In the genomic region with DNA sequence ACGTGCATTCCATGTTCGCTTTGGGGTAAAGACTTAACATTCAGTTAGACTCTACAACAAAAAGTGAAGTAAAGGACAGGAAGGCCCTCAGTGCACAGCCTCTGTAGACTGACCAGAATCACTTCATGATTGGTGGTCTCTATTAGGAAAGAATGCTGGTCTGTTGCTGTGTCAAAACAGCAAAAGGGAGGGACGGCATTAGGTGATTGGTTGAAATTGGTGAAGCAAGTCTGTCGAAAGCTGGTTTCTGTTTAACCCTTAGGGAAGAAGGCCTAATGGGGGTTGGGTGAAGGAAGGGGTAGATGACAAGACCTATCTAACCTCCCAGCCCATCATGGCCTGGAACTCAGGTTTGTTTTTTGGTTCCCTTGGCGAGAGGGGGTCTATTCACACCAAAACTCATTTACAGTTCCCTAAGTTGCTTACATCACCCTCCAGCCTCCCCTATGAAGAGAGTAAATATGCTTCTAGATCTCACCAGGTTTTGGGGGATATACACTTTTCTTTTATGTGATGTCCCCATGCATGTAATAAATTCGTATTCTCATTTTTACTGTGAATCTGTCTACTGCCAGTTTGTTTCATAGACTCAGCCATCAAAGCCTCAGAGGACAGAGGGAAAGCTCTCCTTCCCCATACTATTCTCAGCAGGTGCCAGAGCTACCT, we compare ENCODE assay signal across 26 cellular contexts.
"Had no signal": no experiment of that assay in that cellular context is flagged by ENCODE, and none has a peak within 500 bp of the region (broad histone marks: within the 10 kb centered on the region; RNA-seq: fewer than 3 reads in every experiment).

No MANE protein-coding gene starts in this region.

- H3K27ac ChIP-seq: KMS-11, VCaP had no signal

- ATAC-seq: activated naive CD8-positive, alpha-beta T cell treated with anti-CD3 and anti-CD28 coated beads, Interleukin-2, amount 50 U/mL, for 24 hours; activated T-cell treated with anti-CD3 and anti-CD28 coated beads, Interleukin-2, amount 50 U/mL, for 4 hours had no signal

- DNase-seq: activated B cell treated with CpG ODN at 0.5 μM for 24 hours; activated CD4-positive, alpha-beta memory T cell treated with anti-CD3 and anti-CD28 coated beads for 36 hours; activated CD4-positive, alpha-beta T cell treated with anti-CD3 and anti-CD28 coated beads for 4 hours; activated CD4-positive, alpha-beta T cell treated with anti-CD3 and anti-CD28 coated beads, Interleukin-2, amount 50 U/mL, for 1 hour; activated CD4-positive, CD25-positive, alpha-beta regulatory T cell treated with anti-CD3 and anti-CD28 coated beads, Interleukin-2, amount 50 U/mL, for 72 hours; activated CD8-positive, alpha-beta memory T cell treated with anti-CD3 and anti-CD28 coated beads, Interleukin-2, amount 50 U/mL, for 4 hours; activated naive CD4-positive, alpha-beta T cell treated with anti-CD3 and anti-CD28 coated beads, Interleukin-2, amount 10 ng/mL, durations not matched to agents 7 days and 5 days; activated naive CD8-positive, alpha-beta T cell treated with anti-CD3 and anti-CD28 coated beads, Interleukin-2, amount 50 U/mL, for 24 hours; activated T-cell treated with anti-CD3 and anti-CD28 coated beads for 4 hours; activated T-cell treated with anti-CD3 and anti-CD28 coated beads, Interleukin-2, amount 50 U/mL, for 4 hours; anterior cingulate cortex; caudate nucleus; cerebellar nuclear complex; NCI-H1105; NCI-H1417 treated with DMSO at 0.1 percent for 48 hours; NCI-H187 treated with DMSO at 0.1 percent for 48 hours; NCI-H2081; NCI-H345; NCI-H524 treated with DMSO at 0.1 percent for 48 hours; Right ventricle myocardium superior; SW 1271; T-helper 1 cell; T-helper 2 cell; T-helper 9 cell had no signal
